Comparison of ENCODE assay signal across 17 cellular contexts in genomic region chr3:168288511-168289268, GRCh38.
"Had no signal": no experiment of that assay in that cellular context is flagged by ENCODE, and none has a peak within 500 bp of the region (broad histone marks: within the 10 kb centered on the region; RNA-seq: fewer than 3 reads in every experiment).

No MANE protein-coding gene starts in this region.

- H3K27ac ChIP-seq: heart left ventricle, ovary, stomach, thoracic aorta had no signal

- H3K4me1 Mint-ChIP-seq: naive thymus-derived CD4-positive, alpha-beta T cell; nephron progenitor cell had no signal

- H3K27me3 Mint-ChIP-seq: naive thymus-derived CD4-positive, alpha-beta T cell had no signal

- H3K4me3 ChIP-seq: heart left ventricle, ovary, stomach, thoracic aorta had no signal

- H3K4me3 Mint-ChIP-seq: naive thymus-derived CD4-positive, alpha-beta T cell; nephron progenitor cell had no signal

- ATAC-seq: esophagus mucosa; heart left ventricle; naive thymus-derived CD4-positive, alpha-beta T cell; right cardiac atrium had no signal

- H3K27ac Mint-ChIP-seq: naive thymus-derived CD4-positive, alpha-beta T cell; nephron progenitor cell had no signal

- H3K27me3 ChIP-seq: heart left ventricle, ovary, stomach had no signal

- DNase-seq: effector memory CD4-positive, alpha-beta T cell; heart left ventricle; hippocampal formation; kidney glomerular epithelial cell; mesendoderm; naive thymus-derived CD4-positive, alpha-beta T cell; nephron progenitor cell; ovary; right cardiac atrium; small intestine; stimulated activated CD4-positive, alpha-beta T cell treated with anti-CD3 and anti-CD28 coated beads, Interleukin-12 subunit alpha, Interleukin-12 subunit beta, amount 100 ng/mL, for 4 hours; stimulated activated naive CD4-positive, alpha-beta T cell; stomach; substantia nigra; trophoblast cell had no signal

- H3K4me1 ChIP-seq: heart left ventricle, stomach had no signal

- H3K36me3 ChIP-seq: heart left ventricle, ovary, stomach, thoracic aorta had no signal

- H3K36me3 Mint-ChIP-seq: naive thymus-derived CD4-positive, alpha-beta T cell had no signal

- H3K9me3 Mint-ChIP-seq: nephron progenitor cell had no signal
